ENCODE assay signal across 18 cellular contexts in genomic region chr13:90049989-90050671, GRCh38.
DNase-seq lines count a peak whose midpoint lies in the region; FAIRE-seq and TF ChIP-seq lines count a peak whose summit lies in the region.
"Had no signal": no experiment of that assay in that cellular context is flagged by ENCODE, and none has a peak within 500 bp of the region (broad histone marks: within the 10 kb centered on the region; RNA-seq: fewer than 3 reads in every experiment).

No MANE protein-coding gene starts in this region.

- FAIRE-seq in A204.1 (lab: Jason Lieb, UNC): peak; percentile 53
- FAIRE-seq: GM12891, H54 had no signal

- no peaks in the 10 kb centered on the region for H3K36me3 ChIP-seq in HUES48 (ENCODE audit: control insufficient read depth, insufficient read depth, low read length)
- H3K36me3 ChIP-seq in iPS-20b (ENCODE audit: insufficient read depth, low read depth, low read length): no peaks in the 10 kb centered on the region; the same call in 1 of the 2 replicates
- no peaks in the 10 kb centered on the region for H3K36me3 ChIP-seq in left ventricle myocardium inferior

- H3K9me3 ChIP-seq in HUES48 (ENCODE audit: control insufficient read depth, insufficient read depth, low read length): peaks cover 25% of the 10 kb centered on the region
- H3K9me3 ChIP-seq in iPS-20b (ENCODE audit: insufficient read depth, low read depth, low read length): peaks cover 31% of the 10 kb centered on the region
- H3K9me3 ChIP-seq in left ventricle myocardium inferior (replicated peaks): peaks cover 15% of the 10 kb centered on the region

- H3K27me3 ChIP-seq in HUES48 (ENCODE audit: control insufficient read depth, insufficient read depth, low read length) (no peaks in the 10 kb centered on the region), iPS-20b (ENCODE audit: insufficient read depth, low read length) (no peaks in the 10 kb centered on the region), left ventricle myocardium inferior (ENCODE audit: low read depth) (no peaks in the 10 kb centered on the region)

- H3K4me1 ChIP-seq in HUES48 (ENCODE audit: control insufficient read depth, insufficient read depth, low read length): peaks cover 24% of the 10 kb centered on the region
- H3K4me1 ChIP-seq in iPS-20b (ENCODE audit: insufficient read depth, low read length): peaks cover 17% of the 10 kb centered on the region; the same call in 1 of the 2 replicates
- no peaks in the 10 kb centered on the region for H3K4me1 ChIP-seq in left ventricle myocardium inferior

- no peak overlapping the region for H3K9ac ChIP-seq in HUES48 (ENCODE audit: low read depth, low read length)
- H3K9ac ChIP-seq in iPS-20b (ENCODE audit: low read depth, low read length): no peak overlapping the region

- intact Hi-C loops in left ventricle myocardium inferior (cut with micrococcal nuclease): no loop called here

- H3K4me3 ChIP-seq in HUES48 (ENCODE audit: low read depth, low read length) (peak overlapping the region; percentile 10; the same call in 1 of the 2 replicates), choroid plexus epithelial cell (ENCODE audit: low read depth, low read length) (no peak overlapping the region), iPS-20b (ENCODE audit: low read length) (peak overlapping the region; percentile 29; the same call in 1 of the 2 replicates), left ventricle myocardium inferior (no peak overlapping the region)

- peak; percentile 42 for DNase-seq in choroid plexus epithelial cell (ENCODE audit: low read depth)
- DNase-seq in activated T-cell treated with anti-CD3 and anti-CD28 coated beads for 4 hours: no peak
- no peak for DNase-seq in left ventricle myocardium inferior
- no peak for DNase-seq in NCI-H2081 treated with DMSO at 0.1 percent for 48 hours (lab: John Stamatoyannopoulos, UW)
- DNase-seq in GM19238 (ENCODE audit: insufficient read length, low spot score): no peak
- DNase-seq: ACHN; C1 segment of cervical spinal cord; Calu3; CD4-positive, alpha-beta T cell; DMS 273 treated with DMSO at 0.1 percent for 48 hours; KG1 had no signal

- H3K27ac ChIP-seq in HUES48 (ENCODE audit: low read depth, low read length): peak overlapping the region; percentile 22
- no peak overlapping the region for H3K27ac ChIP-seq in iPS-20b (ENCODE audit: low read length)
- no peak overlapping the region for H3K27ac ChIP-seq in left ventricle myocardium inferior (replicated peaks)
- H3K27ac ChIP-seq: 22Rv1, HL-60 had no signal

- no peak for TF ChIP-seq CTCF in choroid plexus epithelial cell (conservative IDR thresholded peaks at IDR 0.05; ENCODE audit: low read depth, low read length)
- no peak for TF ChIP-seq CTCF in left ventricle myocardium inferior (IDR thresholded peaks at IDR 0.05; ENCODE audit: borderline replicate concordance)

Comparison
In these comparisons a context has a peak if more than half of its experiments do, and no peak if none do; other contexts are left out.
1. H3K4me3 ChIP-seq: peak in HUES48 (single experiment) and iPS-20b (single experiment); none in choroid plexus epithelial cell (single experiment) and left ventricle myocardium inferior (single experiment).